ENCODE assay signal across 8 cellular contexts in the genomic region with DNA sequence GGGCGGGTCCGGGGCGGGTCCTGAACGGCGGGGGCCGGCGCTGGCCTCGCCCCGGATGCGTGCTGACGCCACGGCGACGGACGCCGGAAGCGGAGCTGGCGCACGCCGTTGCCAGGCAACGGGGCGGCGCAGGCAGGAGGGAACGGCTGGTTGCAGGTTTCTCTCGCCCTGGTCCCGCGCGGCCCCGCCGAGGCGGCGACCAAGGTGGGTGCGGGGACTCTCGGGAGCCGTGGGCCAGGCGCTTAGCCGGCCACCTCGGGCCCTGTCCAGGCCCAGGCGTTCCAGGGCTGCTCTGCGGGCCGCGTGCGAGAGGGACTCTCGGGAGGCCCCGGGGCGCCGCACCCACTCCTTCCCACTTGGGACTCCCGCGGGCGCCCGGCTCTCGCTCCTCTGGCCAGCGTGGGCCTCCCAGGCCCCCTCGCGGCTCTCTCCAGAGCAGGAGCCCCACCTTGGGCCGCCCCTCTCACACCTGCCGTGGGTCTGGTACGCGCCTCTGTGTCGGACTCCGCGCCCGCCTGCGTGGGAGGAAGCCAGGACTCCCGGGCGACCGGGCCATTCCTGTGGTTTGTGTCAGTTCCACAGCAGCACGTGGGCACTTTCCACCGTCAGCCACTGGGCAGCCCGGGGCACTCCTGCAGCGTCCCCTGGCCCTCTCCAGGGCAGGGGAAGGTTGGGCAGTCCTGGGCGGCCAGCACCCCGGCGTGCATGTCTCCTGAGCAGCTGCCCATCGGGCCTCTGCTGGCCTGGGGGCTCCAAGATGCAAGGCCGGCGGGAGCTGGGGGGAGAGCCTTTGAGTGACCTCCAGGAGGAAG. TPM values are rescaled to one million over a fixed set of nuclear protein-coding genes. Genes with fewer than 3 reads are reported as not detected.
DNase-seq lines count a peak whose midpoint lies in the region; ATAC-seq and TF ChIP-seq lines count a peak whose summit lies in the region.

A gene (plus strand): TSS at position 114 of the 812 bp plus-strand sequence. CDS start 644 bp downstream, at position 758.

- no peak for TF ChIP-seq CTCF in foreskin keratinocyte (conservative IDR thresholded peaks at IDR 0.05)
- TF ChIP-seq CTCF in neural progenitor cell (IDR thresholded peaks at IDR 0.05) = no peak
- no peak for TF ChIP-seq CTCF in stomach (IDR thresholded peaks at IDR 0.05)

- H3K27me3 ChIP-seq in foreskin keratinocyte (no peaks in the 10 kb centered on the region), neural progenitor cell (peaks cover 6% of the 10 kb centered on the region), stomach (no peaks in the 10 kb centered on the region)

- H3K4me2 ChIP-seq in neural progenitor cell = peak within 1 kb of the TSS; percentile 100

- DNase-seq in DMS79 (lab: John Stamatoyannopoulos, UW) = peak; percentile 91
- DNase-seq in RPMI8226 = peak; percentile 93
- DNase-seq in activated effector memory CD4-positive, alpha-beta T cell treated with anti-CD3 and anti-CD28 coated beads, Interleukin-2, amount 50 U/mL, for 16 hours = peak; percentile 96
- DNase-seq in foreskin keratinocyte = peak in 1 of 2 donors; percentile 77
- DNase-seq in neural progenitor cell (ENCODE audit: low spot score) = peak; percentile 97
- DNase-seq in stomach = peak; percentile 91

- peaks cover 3% of the 10 kb centered on the region for H3K27me3 Mint-ChIP-seq in IgD-negative memory B cell
- peaks cover 7% of the 10 kb centered on the region for H3K27me3 Mint-ChIP-seq in neural progenitor cell (ENCODE audit: insufficient read depth, low read depth)

- H3K36me3 ChIP-seq in neural progenitor cell = no peaks in the 10 kb centered on the region
- peaks cover 0 to 8% (median 0%) of the 10 kb centered on the region in 4 donors for H3K36me3 ChIP-seq in stomach

- H3K4me1 Mint-ChIP-seq in IgD-negative memory B cell (peaks cover 0 to 4% (median 4%) of the 10 kb centered on the region in 3 donors), neural progenitor cell (peaks cover 13% of the 10 kb centered on the region)

- H2AFZ ChIP-seq in neural progenitor cell (replicated peaks) = peak within 1 kb of the TSS; percentile 85

- no peaks in the 10 kb centered on the region for H3K79me2 ChIP-seq in neural progenitor cell (ENCODE audit: low read depth)

- no peak for TF ChIP-seq POLR2A in stomach (IDR thresholded peaks at IDR 0.05)

- H3K4me3 ChIP-seq in neural progenitor cell = peak within 1 kb of the TSS; percentile 97
- H3K4me3 ChIP-seq in stomach = peak within 1 kb of the TSS; percentile 80 to 94 (median 90)

- no peaks in the 10 kb centered on the region for H3K9me3 ChIP-seq in neural progenitor cell (ENCODE audit: low read depth)
- H3K9me3 ChIP-seq in stomach = no peaks in the 10 kb centered on the region

- ATAC-seq in GM21576 (IDR thresholded peaks at IDR 0.05; ENCODE audit: unreplicated experiment) (peak; percentile 88), foreskin keratinocyte (peak; percentile 91)

- intact Hi-C loops in stomach (cut with DNase I; ENCODE audit: low total_unique reads) = no loop called here

- WGBS in stomach, 5 donors = 0 to 3% (median 2%) methylated on average over 33 to 77 of the region's 77 CpGs

- H3K27ac Mint-ChIP-seq in IgD-negative memory B cell = peak within 1 kb of the TSS; percentile 81 to 86 (median 84)
- H3K27ac Mint-ChIP-seq in neural progenitor cell = peak within 1 kb of the TSS; percentile 37

- H4K20me1 ChIP-seq in neural progenitor cell (ENCODE audit: low read depth) = peaks cover 7% of the 10 kb centered on the region

- H3K4me3 Mint-ChIP-seq in IgD-negative memory B cell (peak within 1 kb of the TSS; percentile 73 to 93 (median 84)), neural progenitor cell (peak within 1 kb of the TSS; percentile 84)

- H3K9me3 Mint-ChIP-seq in IgD-negative memory B cell (no peaks in the 10 kb centered on the region), neural progenitor cell (no peaks in the 10 kb centered on the region)

- TF ChIP-seq EP300 in stomach (IDR thresholded peaks at IDR 0.05) = no peak

- H3K36me3 Mint-ChIP-seq in IgD-negative memory B cell (no peaks in the 10 kb centered on the region), neural progenitor cell (no peaks in the 10 kb centered on the region)

- H3K4me1 ChIP-seq in foreskin keratinocyte (no peaks in the 10 kb centered on the region), neural progenitor cell (no peaks in the 10 kb centered on the region), stomach (peaks cover 10 to 20% (median 19%) of the 10 kb centered on the region in 4 donors)

- H3K27ac ChIP-seq in foreskin keratinocyte = peak within 1 kb of the TSS; percentile 27
- no peak within 1 kb of the TSS for H3K27ac ChIP-seq in neural progenitor cell
- H3K27ac ChIP-seq in stomach = peak within 1 kb of the TSS; percentile 46 to 88 (median 78)

- peak within 1 kb of the TSS; percentile 71 for H3K9ac ChIP-seq in neural progenitor cell

- no peaks in the 10 kb centered on the region for H3F3A ChIP-seq in neural progenitor cell (ENCODE audit: low read depth)

RNA-seq across cellular contexts. Expression of the gene that starts here (rescaled TPM):
- polyA plus RNA-seq in IgD-negative memory B cell = 1.3 TPM
- total RNA-seq in foreskin keratinocyte = 7.4 and 8.3 TPM in 2 replicates
- polyA plus RNA-seq in foreskin keratinocyte = 6.1 and 6.8 TPM in 2 replicates
- total RNA-seq in neural progenitor cell (ENCODE audit: low replicate concordance) = 8.5 and 10.8 TPM in 2 replicates
- total RNA-seq in stomach = 1 to 10 TPM in 4 of 5 donors, not detected in 1; 3.5 to 8.7 (median 6.7) TPM
- 10 to 100 TPM in 1 of 3 donors, 1 to 10 TPM in 2; 3.7 to 13.9 (median 4.2) TPM for polyA plus RNA-seq in stomach
